In genomic region chr17:2030779-2031163, GRCh38 we compare ENCODE assay signal across 8 cellular contexts. TPM values are rescaled to one million over a fixed set of nuclear protein-coding genes. Genes with fewer than 3 reads are reported as not detected.
DNase-seq lines count a peak whose midpoint lies in the region; ATAC-seq, FAIRE-seq and TF ChIP-seq lines count a peak whose summit lies in the region.

No MANE protein-coding gene starts in this region.

- intact Hi-C loops in CD4-positive, alpha-beta T cell (cut with DNase I, micrococcal nuclease): loop anchor here (1.0 to 5.0 kb wide), 3 partner anchors 11 to 682 kb away; partner anchors contain the start of gene CLUH (in 1 of the 2)

- DNase-seq in CD4-positive, alpha-beta T cell: no peak
- DNase-seq in keratinocyte (ENCODE audit: low read depth, low spot score) (no peak), ureter (ENCODE audit: low spot score) (no peak), 8988T (no peak), NCI-H2227 (lab: John Stamatoyannopoulos, UW; ENCODE audit: unreplicated experiment) (no peak)

- H3K9me3 ChIP-seq in CD4-positive, alpha-beta T cell (ENCODE audit: control insufficient read depth, low read length): no peaks in the 10 kb centered on the region
- H3K9me3 ChIP-seq in keratinocyte (ENCODE audit: control insufficient read depth, low read depth, low read length) (no peaks in the 10 kb centered on the region), stomach smooth muscle (ENCODE audit: control insufficient read depth in 2 of 2, low read length in 2 of 2) (no peaks in the 10 kb centered on the region)

- CTCF ChIA-PET in CD4-positive, alpha-beta T cell (lab: Charles Lee): interaction anchor here (1.8 kb wide), 1 partner anchor 11 kb away, joined by 6 read pairs; the partner anchor contains the start of gene OVCA2

- H2AFZ ChIP-seq in keratinocyte (ENCODE audit: control insufficient read depth, low read length): no peak overlapping the region

- FAIRE-seq in keratinocyte (lab: Jason Lieb, UNC): peak; percentile 23

- peaks cover 7% of the 10 kb centered on the region for H3K27me3 ChIP-seq in CD4-positive, alpha-beta T cell (ENCODE audit: control insufficient read depth, insufficient read depth, low read length)
- no peaks in the 10 kb centered on the region for H3K27me3 ChIP-seq in keratinocyte (ENCODE audit: control insufficient read depth, extremely low read depth, insufficient read depth, low read length)
- H3K27me3 ChIP-seq in stomach smooth muscle (ENCODE audit: control insufficient read depth in 1 of 2, insufficient read depth in 2 of 2, low read length in 2 of 2): peaks cover 23 to 28% of the 10 kb centered on the region in 2 donors

- peak overlapping the region; percentile 86 for H3K27ac Mint-ChIP-seq in CD4-positive, alpha-beta T cell
- peak overlapping the region; percentile 93 for H3K27ac Mint-ChIP-seq in activated naive CD8-positive, alpha-beta T cell

- H3K4me1 Mint-ChIP-seq in CD4-positive, alpha-beta T cell (ENCODE audit: low read depth): peaks cover 28% of the 10 kb centered on the region
- peaks cover 28% of the 10 kb centered on the region for H3K4me1 Mint-ChIP-seq in activated naive CD8-positive, alpha-beta T cell (ENCODE audit: low read depth)

- H3K9ac ChIP-seq in keratinocyte (ENCODE audit: control insufficient read depth, extremely low read depth, insufficient read depth, low read length) (peak overlapping the region; percentile 96), stomach smooth muscle (ENCODE audit: low read length in 2 of 2) (peak overlapping the region; percentile 85 to 94)

- no peak overlapping the region for H3K27ac ChIP-seq in CD4-positive, alpha-beta T cell (ENCODE audit: low read depth, low read length)
- H3K27ac ChIP-seq in keratinocyte (ENCODE audit: control insufficient read depth, insufficient read depth, low read length) (peak overlapping the region; percentile 89), stomach smooth muscle (ENCODE audit: low read length) (peak overlapping the region; percentile 58)

- peaks cover 6% of the 10 kb centered on the region for H3K4me1 ChIP-seq in keratinocyte (ENCODE audit: control insufficient read depth, extremely low read depth, insufficient read depth, low read length)
- H3K4me1 ChIP-seq in stomach smooth muscle (ENCODE audit: control insufficient read depth, insufficient read depth, low read length): peaks cover 33% of the 10 kb centered on the region

- H3K9me3 Mint-ChIP-seq in CD4-positive, alpha-beta T cell: no peaks in the 10 kb centered on the region
- H3K9me3 Mint-ChIP-seq in activated naive CD8-positive, alpha-beta T cell (ENCODE audit: low read depth): no peaks in the 10 kb centered on the region

- H3K4me3 ChIP-seq in keratinocyte (ENCODE audit: control insufficient read depth in 2 of 3, extremely low read depth in 1 of 3, insufficient read depth in 2 of 3, low read depth in 1 of 3, low read length in 3 of 3): peak overlapping the region; percentile 80 to 99 (median 98)
- H3K4me3 ChIP-seq in stomach smooth muscle (ENCODE audit: low read length in 2 of 2): peak overlapping the region; percentile 98 to 100

- H3K27me3 Mint-ChIP-seq in CD4-positive, alpha-beta T cell: peaks cover 20% of the 10 kb centered on the region
- H3K27me3 Mint-ChIP-seq in activated naive CD8-positive, alpha-beta T cell: peaks cover 6% of the 10 kb centered on the region

- peaks cover 5% of the 10 kb centered on the region for H3K79me2 ChIP-seq in keratinocyte (ENCODE audit: control insufficient read depth, insufficient read depth, low read length)

- H3K36me3 ChIP-seq in keratinocyte (ENCODE audit: control insufficient read depth in 2 of 2, extremely low read depth in 1 of 2, insufficient read depth in 2 of 2, low read length in 2 of 2) (no peaks in the 10 kb centered on the region), stomach smooth muscle (ENCODE audit: control insufficient read depth in 2 of 2, insufficient read depth in 2 of 2, low read length in 2 of 2) (peaks cover 2 to 9% of the 10 kb centered on the region in 2 donors)

- no peak for ATAC-seq in CD4-positive, alpha-beta T cell (ENCODE audit: poor library complexity)
- ATAC-seq in HG02938 (IDR thresholded peaks at IDR 0.05; ENCODE audit: unreplicated experiment): peak; percentile 12

- H3K36me3 Mint-ChIP-seq in CD4-positive, alpha-beta T cell (ENCODE audit: low read depth): peaks cover 21% of the 10 kb centered on the region
- H3K36me3 Mint-ChIP-seq in activated naive CD8-positive, alpha-beta T cell: peaks cover 2% of the 10 kb centered on the region

- H3K4me2 ChIP-seq in keratinocyte (ENCODE audit: control insufficient read depth, extremely low read depth, insufficient read depth, low read depth, low read length): peak overlapping the region; percentile 89

- peak overlapping the region; percentile 94 for H3K4me3 Mint-ChIP-seq in CD4-positive, alpha-beta T cell
- H3K4me3 Mint-ChIP-seq in activated naive CD8-positive, alpha-beta T cell: peak overlapping the region; percentile 98

- dilution Hi-C loops in keratinocyte (cut with MboI; ENCODE audit: extremely low pct_ligation_motif_present, low sequenced_read_pairs): no loop called here

- H4K20me1 ChIP-seq in keratinocyte (ENCODE audit: control insufficient read depth, extremely low read depth, insufficient read depth, low read length): no peaks in the 10 kb centered on the region

- POLR2A ChIA-PET in CD4-positive, alpha-beta T cell (lab: Charles Lee): interaction anchor here (1.0 to 2.2 kb wide), 2 partner anchors 10 to 17 kb away, joined by 3 to 6 read pairs; no protein-coding TSS in a partner anchor

- peak; percentile 20 for TF ChIP-seq CTCF in CD4-positive, alpha-beta T cell (IDR thresholded peaks at IDR 0.05)
- TF ChIP-seq CTCF in keratinocyte (optimal IDR thresholded peaks at IDR 0.05 in 1 of 3, IDR thresholded peaks at IDR 0.05 in 1 of 3, conservative IDR thresholded peaks at IDR 0.05 in 1 of 3; ENCODE audit: extremely low read depth in 1 of 3, insufficient read depth in 2 of 3, low read length in 3 of 3): peak in 2 of 3 experiments; percentile 48 to 68

- no peaks in the 10 kb centered on the region for H3K9me1 ChIP-seq in keratinocyte (ENCODE audit: control insufficient read depth, extremely low read depth, insufficient read depth, low read length)

RNA-seq across cellular contexts. Expression of gene DPH1, which starts 0.8 kb away (rescaled TPM):
- 100 to 1,000 TPM in 1 of 2 experiments, 10 to 100 TPM in 1; 96.4 to 101 TPM for total RNA-seq in CD4-positive, alpha-beta T cell
- 18.9 to 28.8 TPM (median 22.6 TPM) in 3 replicates for polyA plus RNA-seq in keratinocyte
- polyA plus RNA-seq in keratinocyte (2011; ENCODE audit: low read depth): 25.6 TPM
- 16.4 and 23.0 TPM in 2 replicates for polyA plus RNA-seq in keratinocyte (2011; cell fraction: cytosol; rRNA removed)
- polyA plus RNA-seq in keratinocyte (2011; cell fraction: nucleus; rRNA removed): 60.2 and 66.6 TPM in 2 replicates
- polyA plus RNA-seq in keratinocyte (2012; ENCODE audit: low replicate concordance): 20.3 and 26.1 TPM in 2 replicates
- 20.7 to 57.0 TPM (median 32.0 TPM) in 3 replicates for polyA minus RNA-seq in keratinocyte
- 24.7 TPM for polyA minus RNA-seq in keratinocyte (2011; cell fraction: cytosol; rRNA and poly(A)+ RNA removed)
- 19.8 and 26.3 TPM in 2 replicates for polyA minus RNA-seq in keratinocyte (2011; cell fraction: nucleus; rRNA and poly(A)+ RNA removed)
- total RNA-seq in ureter: 68.8 TPM

RNA-seq across cellular contexts. Expression of gene RTN4RL1, which starts 5.6 kb away (rescaled TPM):
- under 1 TPM; 0.06 to 0.11 TPM for total RNA-seq in CD4-positive, alpha-beta T cell
- polyA plus RNA-seq in keratinocyte: 2.3 to 3.4 TPM (median 2.4 TPM) in 3 replicates
- 2.1 TPM for polyA plus RNA-seq in keratinocyte (2011; ENCODE audit: low read depth)
- polyA plus RNA-seq in keratinocyte (2011; cell fraction: cytosol; rRNA removed): 1.5 and 2.8 TPM in 2 replicates
- 4.2 and 6.1 TPM in 2 replicates for polyA plus RNA-seq in keratinocyte (2011; cell fraction: nucleus; rRNA removed)
- 3.4 and 3.8 TPM in 2 replicates for polyA plus RNA-seq in keratinocyte (2012; ENCODE audit: low replicate concordance)
- 1.1 to 2.0 TPM (median 1.4 TPM) in 3 replicates for polyA minus RNA-seq in keratinocyte
- 5.8 TPM for polyA minus RNA-seq in keratinocyte (2011; cell fraction: cytosol; rRNA and poly(A)+ RNA removed)
- polyA minus RNA-seq in keratinocyte (2011; cell fraction: nucleus; rRNA and poly(A)+ RNA removed): 4.0 and 4.9 TPM in 2 replicates
- total RNA-seq in ureter: 6.7 TPM

RNA-seq across cellular contexts. Expression of gene OVCA2, which starts 11.1 kb away (rescaled TPM):
- total RNA-seq in CD4-positive, alpha-beta T cell: 10 to 100 TPM; 34.4 to 35.1 TPM
- polyA plus RNA-seq in keratinocyte: 41.2 to 58.1 TPM (median 53.5 TPM) in 3 replicates
- 3.8 TPM for polyA plus RNA-seq in keratinocyte (2011; ENCODE audit: low read depth)
- polyA plus RNA-seq in keratinocyte (2011; cell fraction: cytosol; rRNA removed): 49.1 and 57.0 TPM in 2 replicates
- 17.6 and 24.7 TPM in 2 replicates for polyA plus RNA-seq in keratinocyte (2011; cell fraction: nucleus; rRNA removed)
- polyA plus RNA-seq in keratinocyte (2012; ENCODE audit: low replicate concordance): 31.2 and 45.0 TPM in 2 replicates
- polyA minus RNA-seq in keratinocyte: 31.3 to 46.1 TPM (median 45.4 TPM) in 3 replicates
- polyA minus RNA-seq in keratinocyte (2011; cell fraction: cytosol; rRNA and poly(A)+ RNA removed): 34.9 TPM
- polyA minus RNA-seq in keratinocyte (2011; cell fraction: nucleus; rRNA and poly(A)+ RNA removed): 3.7 and 4.8 TPM in 2 replicates
- total RNA-seq in ureter: 39.5 TPM

RNA-seq across cellular contexts. Expression of gene HIC1, which starts 24.1 kb away (rescaled TPM):
- 1 to 10 TPM; 2.4 to 3.0 TPM for total RNA-seq in CD4-positive, alpha-beta T cell
- 0.64 to 1.1 TPM (median 0.92 TPM) in 3 replicates for polyA plus RNA-seq in keratinocyte
- not detected for polyA plus RNA-seq in keratinocyte (2011; ENCODE audit: low read depth)
- 0.23 and 0.82 TPM in 2 replicates for polyA plus RNA-seq in keratinocyte (2011; cell fraction: cytosol; rRNA removed)
- 1.4 and 1.5 TPM in 2 replicates for polyA plus RNA-seq in keratinocyte (2011; cell fraction: nucleus; rRNA removed)
- polyA plus RNA-seq in keratinocyte (2012; ENCODE audit: low replicate concordance): 0.45 and 1.7 TPM in 2 replicates
- 0.58 to 1.4 TPM (median 1.3 TPM) in 3 replicates for polyA minus RNA-seq in keratinocyte
- polyA minus RNA-seq in keratinocyte (2011; cell fraction: cytosol; rRNA and poly(A)+ RNA removed): 6.5 TPM
- 2.1 and 3.1 TPM in 2 replicates for polyA minus RNA-seq in keratinocyte (2011; cell fraction: nucleus; rRNA and poly(A)+ RNA removed)
- 14.9 TPM for total RNA-seq in ureter
